8 cellular contexts compared by ENCODE assay signal in genomic region chr14:55107766-55108554, GRCh38. TPM values are rescaled to one million over a fixed set of nuclear protein-coding genes. Genes with fewer than 3 reads are reported as not detected.
DNase-seq lines count a peak whose midpoint lies in the region; ATAC-seq and TF ChIP-seq lines count a peak whose summit lies in the region.

No MANE protein-coding gene starts in this region.

- H3K4me3 ChIP-seq in BE2C (ENCODE audit: low read depth, low read length) (no peak overlapping the region), HEK293 (ENCODE audit: low read depth, low read length) (no peak overlapping the region)

- no peak for TF ChIP-seq CTCF in BE2C (IDR thresholded peaks at IDR 0.05; ENCODE audit: low read depth, low read length)
- no peak for TF ChIP-seq CTCF in HEK293 (tag by site-specific recombination; IDR thresholded peaks at IDR 0.05)

- H3K36me3 ChIP-seq in BE2C: no peaks in the 10 kb centered on the region
- H3K36me3 ChIP-seq in HEK293 (ENCODE audit: control insufficient read depth in 2 of 2, insufficient read depth in 1 of 2, low read length in 2 of 2): no peaks in the 10 kb centered on the region

- peak overlapping the region; percentile 66 for H3K27ac ChIP-seq in HEK293 (ENCODE audit: extremely low read depth, low read depth, low read length)

- H3K9me3 ChIP-seq in BE2C (no peaks in the 10 kb centered on the region), HEK293 (ENCODE audit: control insufficient read depth, insufficient read depth, low read depth, low read length) (no peaks in the 10 kb centered on the region)

- H3K27me3 ChIP-seq in BE2C: no peaks in the 10 kb centered on the region

- CTCF ChIA-PET in HEK293 (lab: Yijun Ruan, JAX): no interaction called here

- in situ Hi-C loops in SK-MEL-5 (cut with HindIII; ENCODE audit: low pct_unique_long_range_greater_than_20kb, low sequenced_read_pairs): no loop called here

- ATAC-seq in GM21526 (IDR thresholded peaks at IDR 0.05; ENCODE audit: low FRiP score, unreplicated experiment): no peak

- H3K4me1 ChIP-seq in BE2C (no peaks in the 10 kb centered on the region; the same call in 1 of the 2 replicates), HEK293 (ENCODE audit: control insufficient read depth, insufficient read depth, low read length) (peaks cover 5% of the 10 kb centered on the region)

- POLR2A ChIA-PET in HEK293 (lab: Yijun Ruan, JAX): interaction anchor here (0.6 to 1.2 kb wide), 5 partner anchors 13 to 81 kb away, joined by 3 to 4 read pairs (median 3); partner anchors contain the start of genes LGALS3, SOCS4 and WDHD1

- DNase-seq in BE2C (peak; percentile 43), SK-MEL-5 (ENCODE audit: low read depth, low spot score) (peak; percentile 95), brain pericyte (ENCODE audit: low read depth, low spot score) (peak; percentile 94), islet precursor cell (peak; percentile 87), smooth muscle cell of the brain vasculature (ENCODE audit: low read depth, low spot score) (peak; percentile 95)
- no peak for DNase-seq in NK-92 treated with Interleukin-12 subunit alpha and Interleukin-12 subunit beta, amount 100 ng/mL, for 24 hours (lab: John Stamatoyannopoulos, UW)

TF ChIP-seq in HEK293, 187 proteins besides CTCF, POLR2A, EP300 and RAD21 (continues in another document):
- TF ChIP-seq ZNF221 (tag by site-specific recombination; IDR thresholded peaks at IDR 0.05; ENCODE audit: borderline replicate concordance) (no peak), ZNF423 (tag by site-specific recombination; IDR thresholded peaks at IDR 0.05) (no peak), ZNF677 (tag by site-specific recombination; IDR thresholded peaks at IDR 0.05) (no peak), ZFP69B (tag by site-specific recombination; IDR thresholded peaks at IDR 0.05) (peak; percentile 34; the same call in 1 of the 2 replicates), ZSCAN18 (tag by site-specific recombination; IDR thresholded peaks at IDR 0.05) (no peak), ZNF362 (tag by site-specific recombination; IDR thresholded peaks at IDR 0.05) (peak; percentile 61; the same call in 1 of the 2 replicates), ZNF544 (tag by site-specific recombination; IDR thresholded peaks at IDR 0.05) (no peak), ZNF777 (tag by site-specific recombination; IDR thresholded peaks at IDR 0.05; ENCODE audit: borderline replicate concordance) (0 out of 2 replicates have a peak, but pooled peaks have one; percentile 44), ZSCAN5A (tag by site-specific recombination; IDR thresholded peaks at IDR 0.05) (no peak), ZNF791 (tag by site-specific recombination; IDR thresholded peaks at IDR 0.05) (no peak), OVOL3 (tag by site-specific recombination; IDR thresholded peaks at IDR 0.05) (no peak), ZNF211 (tag by site-specific recombination; IDR thresholded peaks at IDR 0.05; ENCODE audit: low read depth) (no peak), ZNF518A (tag by site-specific recombination; conservative IDR thresholded peaks at IDR 0.05; ENCODE audit: low read depth) (peak; percentile 33; the same call in 1 of the 2 replicates), ZNF174 (tag by site-specific recombination; IDR thresholded peaks at IDR 0.05) (no peak), SP3 (tag by site-specific recombination; IDR thresholded peaks at IDR 0.05) (peak; percentile 49), ZNF514 (tag by site-specific recombination; IDR thresholded peaks at IDR 0.05) (no peak)

RNA-seq across cellular contexts. Expression of gene LGALS3, which starts 21.1 kb away (rescaled TPM):
- polyA plus RNA-seq in BE2C (2012; ENCODE audit: insufficient read depth, insufficient read length, low read depth): 22.8 TPM
- 2,048 and 2,147 TPM in 2 replicates for total RNA-seq in SK-MEL-5 (2014; rRNA removed; shearing (Covaris generic))
- polyA plus RNA-seq in SK-MEL-5 (2015; cell fraction: cytosol; rRNA removed): 1,731 and 2,172 TPM in 2 replicates
- 829 and 918 TPM in 2 replicates for polyA plus RNA-seq in SK-MEL-5 (2015; cell fraction: nucleus; rRNA removed)

RNA-seq across cellular contexts. Expression of gene MAPK1IP1L, which starts 56.5 kb away (rescaled TPM):
- polyA plus RNA-seq in BE2C (2012; ENCODE audit: insufficient read depth, insufficient read length, low read depth): 146 TPM
- total RNA-seq in SK-MEL-5 (2014; rRNA removed; shearing (Covaris generic)): 55.1 and 56.4 TPM in 2 replicates
- 196 and 229 TPM in 2 replicates for polyA plus RNA-seq in SK-MEL-5 (2015; cell fraction: cytosol; rRNA removed)
- polyA plus RNA-seq in SK-MEL-5 (2015; cell fraction: nucleus; rRNA removed): 73.7 and 81.6 TPM in 2 replicates
